ENCODE assay signal across 19 cellular contexts in the genomic region with DNA sequence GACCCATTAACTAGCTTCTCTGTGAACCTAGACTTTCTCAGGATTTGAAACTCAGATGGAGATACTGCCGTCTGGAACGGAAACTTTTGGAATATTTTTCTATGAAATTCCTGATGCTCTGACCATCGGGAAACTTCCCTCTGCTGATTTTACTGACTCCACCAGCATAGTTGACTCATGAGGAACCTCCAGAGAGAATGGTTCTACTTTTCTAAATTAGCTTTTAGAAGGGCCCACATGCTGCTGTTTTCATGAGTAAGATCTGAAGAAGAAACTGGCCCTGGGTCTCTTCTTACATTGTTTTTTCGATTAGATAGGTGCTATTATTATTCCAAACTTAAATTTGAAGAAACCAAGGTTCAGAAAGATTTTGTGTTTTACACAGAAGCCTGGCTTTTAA.
"Had no signal": no experiment of that assay in that cellular context is flagged by ENCODE, and none has a peak within 500 bp of the region (broad histone marks: within the 10 kb centered on the region; RNA-seq: fewer than 3 reads in every experiment).

No MANE protein-coding gene starts in this region.

- H3K4me3 ChIP-seq: MG63, SJSA1, SK-N-MC had no signal

- DNase-seq: KBM-7, MG63, NCI-H1092 treated with DMSO at 0.1 percent for 48 hours, NCI-H1436, NCI-H187, NCI-H2029, NCI-H2081 treated with DMSO at 0.1 percent for 48 hours, NCI-H2171, NCI-H226, NCI-H446, NCI-H510A, NCI-H524 treated with DMSO at 0.1 percent for 48 hours, NCI-H69, NCI-H774, Right ventricle myocardium superior, RPMI8226, SIG-M5 had no signal

- H3K27ac ChIP-seq: SJSA1, SK-N-MC had no signal

- H3K27me3 ChIP-seq: MG63, SJSA1 had no signal

- H3K4me1 ChIP-seq: SJSA1 had no signal

- H3K9me3 ChIP-seq: MG63, SJSA1 had no signal

- H3K36me3 ChIP-seq: MG63, SJSA1 had no signal
